ENCODE assay signal across 26 cellular contexts in the genomic region with DNA sequence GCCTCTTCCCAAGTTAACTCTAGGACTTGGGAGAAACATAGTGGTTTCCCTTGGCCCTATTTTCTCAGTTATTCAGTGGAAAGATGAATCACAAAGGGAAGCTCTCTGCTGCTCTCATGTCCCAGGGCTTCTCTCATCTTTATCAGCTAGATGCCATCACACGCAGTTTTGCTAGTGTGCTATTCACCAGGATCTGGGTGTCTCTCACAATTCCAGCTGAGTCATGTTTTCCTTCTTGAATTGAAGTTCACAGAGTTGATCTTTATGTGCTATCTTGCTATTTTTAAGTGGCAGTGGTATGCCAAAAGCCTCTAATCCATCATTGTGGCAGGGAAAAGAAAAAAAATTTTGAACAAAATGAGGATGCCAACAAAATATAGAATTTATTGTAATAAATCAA.
DNase-seq lines count a peak whose midpoint lies in the region; ATAC-seq, FAIRE-seq and TF ChIP-seq lines count a peak whose summit lies in the region.
"Had no signal": no experiment of that assay in that cellular context is flagged by ENCODE, and none has a peak within 500 bp of the region (broad histone marks: within the 10 kb centered on the region; RNA-seq: fewer than 3 reads in every experiment).

No MANE protein-coding gene starts in this region.

- POLR2A ChIA-PET in H1 (lab: Charles Lee; ENCODE audit: partially characterized antibody), result no interaction called here

- H2BK5ac ChIP-seq in H1 (ENCODE audit: low read depth, low read length), result no peak overlapping the region
- no peak overlapping the region for H2BK5ac ChIP-seq in mesenchymal stem cell (ENCODE audit: low read depth, low read length, poor library complexity, severe bottlenecking)

- TF ChIP-seq POLR2A in H1 (IDR thresholded peaks at IDR 0.05; ENCODE audit: control extremely low read depth in 1 of 2, low read depth in 2 of 2, low read length in 2 of 2), result no peak

- no peaks in the 10 kb centered on the region for H3K79me1 ChIP-seq in H1 (ENCODE audit: low read depth, low read length)
- no peaks in the 10 kb centered on the region for H3K79me1 ChIP-seq in mesenchymal stem cell (replicated peaks; ENCODE audit: low read length, poor library complexity, severe bottlenecking)

- in situ Hi-C loops in Caki2 (cut with HindIII; ENCODE audit: low pct_unique_long_range_greater_than_20kb, low sequenced_read_pairs), result no loop called here

- H2BK15ac ChIP-seq in H1 (ENCODE audit: low read length) (no peak overlapping the region), mesenchymal stem cell (ENCODE audit: low read depth, poor library complexity, severe bottlenecking) (no peak overlapping the region)

- H3K18ac ChIP-seq in H1 (ENCODE audit: extremely low read depth, low read length), result no peak overlapping the region; the same call in 1 of the 2 replicates
- no peak overlapping the region for H3K18ac ChIP-seq in mesenchymal stem cell (ENCODE audit: low read depth in 1 of 2, low read length in 2 of 2)

- H3K4ac ChIP-seq in H1 (replicated peaks; ENCODE audit: insufficient read length, low read depth, low read length) (no peak overlapping the region), mesenchymal stem cell (ENCODE audit: low read depth in 1 of 2, low read length in 2 of 2) (no peak overlapping the region)

- FAIRE-seq in H1 (lab: Jason Lieb, UNC), result no peak
- FAIRE-seq: GM12891 had no signal

- H3K36me3 ChIP-seq in H1 (ENCODE audit: control insufficient read depth in 2 of 4, insufficient read depth in 4 of 4, low read length in 3 of 4) (no peaks in the 10 kb centered on the region), mesenchymal stem cell (ENCODE audit: control insufficient read depth in 1 of 2, insufficient read depth in 2 of 2, low read depth in 1 of 2, low read length in 2 of 2) (peaks cover 0 to 16% of the 10 kb centered on the region in 2 experiments)
- H3K36me3 ChIP-seq: ascending aorta, SJCRH30, thyroid gland had no signal

- no peaks in the 10 kb centered on the region for H4K20me1 ChIP-seq in H1 (replicated peaks in 1 of 2; ENCODE audit: control insufficient read depth in 1 of 2, insufficient read depth in 2 of 2, low read length in 2 of 2)

- no peak for ATAC-seq in GM19395 (IDR thresholded peaks at IDR 0.05; ENCODE audit: unreplicated experiment)
- ATAC-seq: activated T-cell treated with anti-CD3 and anti-CD28 coated beads, Interleukin-2, amount 50 U/mL, for 72 hours; left ventricle myocardium superior; stimulated activated naive CD8-positive, alpha-beta T cell treated with anti-CD3 and anti-CD28 coated beads, Interleukin-15, Interleukin-2, amounts not matched to agents 100 U/mL and 50 U/mL, for 24 hours; T-helper 17 cell had no signal

- H4K5ac ChIP-seq in H1 (ENCODE audit: insufficient read length, low read depth, low read length), result no peak overlapping the region

- H2AK5ac ChIP-seq in H1 (ENCODE audit: low read depth, low read length), result no peak overlapping the region
- H2AK5ac ChIP-seq in mesenchymal stem cell (ENCODE audit: low read length, severe bottlenecking), result no peak overlapping the region

- H3K9me3 ChIP-seq in H1 (ENCODE audit: insufficient read depth in 2 of 2, low read depth in 1 of 2, low read length in 1 of 2), result no peaks in the 10 kb centered on the region
- peaks cover 26% of the 10 kb centered on the region for H3K9me3 ChIP-seq in mesenchymal stem cell (ENCODE audit: control insufficient read depth, low read length)
- H3K9me3 ChIP-seq: SJCRH30, thyroid gland had no signal

- H3K27ac ChIP-seq in H1 (ENCODE audit: low read depth, low read length) (no peak overlapping the region), mesenchymal stem cell (ENCODE audit: low read length, poor library complexity, severe bottlenecking) (no peak overlapping the region)
- H3K27ac ChIP-seq: ascending aorta, coronary artery, SJCRH30, thyroid gland had no signal

- CTCF ChIA-PET in H1 (lab: Charles Lee; ENCODE audit: partially characterized antibody), result interaction anchor here (0.7 to 0.9 kb wide), 3 partner anchors 9 to 36 kb away, joined by 3 to 5 read pairs (median 3); no protein-coding TSS in a partner anchor

- WGBS in H1 (ENCODE audit: extremely low coverage in 1 of 2, insufficient coverage in 1 of 2, insufficient read length in 1 of 2, insufficient replicate concordance in 2 of 2, low coverage in 1 of 2, low lambda C conversion rate in 2 of 2, missing lambda C conversion rate in 1 of 2), 2 experiments, result 69% methylated on average over 1 of the region's 1 CpG; no CpG with 5 or more reads in 1 of the 2 experiments
- 73% methylated on average over 1 of the region's 1 CpG for WGBS in mesenchymal stem cell

- H3K23ac ChIP-seq in H1 (ENCODE audit: insufficient read length), result no peak overlapping the region
- no peak overlapping the region for H3K23ac ChIP-seq in mesenchymal stem cell (ENCODE audit: low read length in 2 of 2)

- H3K4me1 ChIP-seq in H1 (replicated peaks in 1 of 4; ENCODE audit: control insufficient read depth in 3 of 4, insufficient read depth in 4 of 4, low read length in 3 of 4) (no peaks in the 10 kb centered on the region), mesenchymal stem cell (ENCODE audit: control insufficient read depth, insufficient read depth, low read depth, low read length) (no peaks in the 10 kb centered on the region)
- H3K4me1 ChIP-seq: ascending aorta, SJCRH30, thyroid gland had no signal

- no peak for TF ChIP-seq RAD21 in H1 (IDR thresholded peaks at IDR 0.05 in 1 of 2, conservative IDR thresholded peaks at IDR 0.05 in 1 of 2; ENCODE audit: low read depth in 2 of 2, low read length in 2 of 2)

- H3K4me2 ChIP-seq in H1 (ENCODE audit: insufficient read depth in 1 of 2, low read depth in 2 of 2, low read length in 2 of 2), result no peak overlapping the region
- no peak overlapping the region for H3K4me2 ChIP-seq in mesenchymal stem cell (ENCODE audit: low read length, poor library complexity, severe bottlenecking)
- H3K4me2 ChIP-seq: smooth muscle cell had no signal

- H4K91ac ChIP-seq in H1 (replicated peaks; ENCODE audit: insufficient read length, low read length) (no peak overlapping the region), mesenchymal stem cell (ENCODE audit: low read length) (no peak overlapping the region)

- H2AFZ ChIP-seq in H1 (ENCODE audit: low read length) (no peak overlapping the region), mesenchymal stem cell (ENCODE audit: low read depth, low read length) (no peak overlapping the region)

- H3K23me2 ChIP-seq in H1 (ENCODE audit: low read depth, low read length), result no peaks in the 10 kb centered on the region

- H2BK20ac ChIP-seq in H1 (ENCODE audit: low read length), result no peak overlapping the region

- no peak for TF ChIP-seq CTCF in H1 (IDR thresholded peaks at IDR 0.05; ENCODE audit: control extremely low read depth in 1 of 3, insufficient read depth in 1 of 3, low read depth in 1 of 3, low read length in 3 of 3)

- no peak overlapping the region for H2BK12ac ChIP-seq in H1 (ENCODE audit: low read depth, low read length)
- H2BK12ac ChIP-seq in mesenchymal stem cell (ENCODE audit: low read length in 2 of 2), result no peak overlapping the region

- peak; percentile 3 for DNase-seq in Caki2 (ENCODE audit: low read depth)
- peak; percentile 62 for DNase-seq in M059J (ENCODE audit: low read depth)
- no peak for DNase-seq in H1 (ENCODE audit: low read depth in 1 of 2, low spot score in 2 of 2)
- DNase-seq in mesenchymal stem cell, result peak; percentile 54
- no peak for DNase-seq in cerebellar nuclear complex (lab: John Stamatoyannopoulos, UW)
- DNase-seq in iPS-NIHi7 (ENCODE audit: extremely low spot score), result no peak
- no peak for DNase-seq in stimulated activated CD4-positive, alpha-beta T cell treated with anti-CD3 and anti-CD28 coated beads, Interleukin-2, amount 100 ng/mL, for 24 hours
- DNase-seq: activated CD4-positive, alpha-beta T cell treated with anti-CD3 and anti-CD28 coated beads for 48 hours; activated T-cell treated with anti-CD3 and anti-CD28 coated beads, Interleukin-2, amount 50 U/mL, for 72 hours; AML-193; CD8-positive, alpha-beta memory T cell; immature natural killer cell; left ventricle myocardium superior; NCI-H1417; NCI-H2107; NCI-H510A; SJCRH30; stimulated activated CD4-positive, alpha-beta T cell treated with anti-CD3 and anti-CD28 coated beads, Interleukin-2, amount 100 ng/mL, for 48 hours; stimulated activated naive CD8-positive, alpha-beta T cell treated with anti-CD3 and anti-CD28 coated beads, Interleukin-15, Interleukin-2, amounts not matched to agents 100 U/mL and 50 U/mL, for 24 hours; T-helper 17 cell; thyroid gland had no signal

- H3K9ac ChIP-seq in H1 (replicated peaks in 1 of 4; ENCODE audit: extremely low read depth in 1 of 4, low read depth in 3 of 4, low read length in 3 of 4) (no peak overlapping the region), mesenchymal stem cell (ENCODE audit: low read length) (no peak overlapping the region)

- H4K8ac ChIP-seq in H1 (ENCODE audit: extremely low read depth, insufficient read depth, low read length) (no peak overlapping the region), mesenchymal stem cell (ENCODE audit: low read length) (no peak overlapping the region)

- no peak overlapping the region for H3K56ac ChIP-seq in H1 (replicated peaks; ENCODE audit: insufficient read length, low read depth, low read length)

- H3K14ac ChIP-seq in H1 (ENCODE audit: insufficient read length), result no peak overlapping the region
- no peak overlapping the region for H3K14ac ChIP-seq in mesenchymal stem cell (ENCODE audit: low read length in 2 of 2)

- TF ChIP-seq EP300 in H1 (IDR thresholded peaks at IDR 0.05; ENCODE audit: borderline replicate concordance in 1 of 2, low read depth in 2 of 2, low read length in 2 of 2), result no peak

- no peaks in the 10 kb centered on the region for H3K79me2 ChIP-seq in H1 (ENCODE audit: control insufficient read depth in 1 of 2, insufficient read depth in 2 of 2, low read length in 2 of 2)

- H2BK120ac ChIP-seq in H1 (replicated peaks; ENCODE audit: low read depth, low read length) (no peak overlapping the region), mesenchymal stem cell (ENCODE audit: low read depth, low read length) (no peak overlapping the region)

- no peak overlapping the region for H3K4me3 ChIP-seq in H1 (ENCODE audit: extremely low read depth in 1 of 4, insufficient read depth in 2 of 4, low read depth in 3 of 4, low read length in 4 of 4)
- no peak overlapping the region for H3K4me3 ChIP-seq in mesenchymal stem cell (ENCODE audit: insufficient read depth in 1 of 2, low read depth in 1 of 2, low read length in 2 of 2)
- H3K4me3 ChIP-seq: ascending aorta, coronary artery, SJCRH30, smooth muscle cell, thyroid gland had no signal

- no peaks in the 10 kb centered on the region for H3K27me3 ChIP-seq in H1 (replicated peaks in 1 of 4; ENCODE audit: control insufficient read depth in 3 of 4, extremely low read depth in 1 of 4, insufficient read depth in 3 of 4, low read length in 3 of 4)
- no peaks in the 10 kb centered on the region for H3K27me3 ChIP-seq in mesenchymal stem cell (ENCODE audit: control insufficient read depth in 1 of 2, insufficient read depth in 1 of 2, low read length in 2 of 2)
- H3K27me3 ChIP-seq: ascending aorta, SJCRH30, thyroid gland had no signal

TF ChIP-seq in H1, 55 proteins besides CTCF, POLR2A, EP300 and RAD21 (continues in another document):
- TF ChIP-seq RBBP5 (IDR thresholded peaks at IDR 0.05; ENCODE audit: borderline replicate concordance, low read depth, low read length) (no peak), HDAC2 (IDR thresholded peaks at IDR 0.05; ENCODE audit: borderline replicate concordance in 1 of 2, low read depth in 2 of 2, low read length in 2 of 2) (no peak), KDM4A (IDR thresholded peaks at IDR 0.05; ENCODE audit: low read depth, low read length, severe bottlenecking) (no peak)

Comparison
In these comparisons a context has a peak if more than half of its experiments do, and no peak if none do; other contexts are left out.
1. DNase-seq: peak in Caki2 (single experiment), M059J (single experiment) and mesenchymal stem cell (single experiment); none in H1 (0 of 2), cerebellar nuclear complex (0 of 2), iPS-NIHi7 (single experiment) and stimulated activated CD4-positive, alpha-beta T cell treated with anti-CD3 and anti-CD28 coated beads, Interleukin-2, amount 100 ng/mL, for 24 hours (0 of 2).